32 cellular contexts compared by ENCODE assay signal in genomic region chr3:107727102-107727501, GRCh38.
"Had no signal": no experiment of that assay in that cellular context is flagged by ENCODE, and none has a peak within 500 bp of the region (broad histone marks: within the 10 kb centered on the region; RNA-seq: fewer than 3 reads in every experiment).

No MANE protein-coding gene starts in this region.

- ATAC-seq: activated CD4-positive, alpha-beta T cell treated with anti-CD3 and anti-CD28 coated beads for 36 hours; activated CD8-positive, alpha-beta memory T cell treated with anti-CD3 and anti-CD28 coated beads, Interleukin-2, amount 10 ng/mL, durations not matched to agents 7 days and 5 days; activated CD8-positive, alpha-beta T cell treated with anti-CD3 and anti-CD28 coated beads, Interleukin-2, amount 10 ng/mL, durations not matched to agents 7 days and 5 days; activated naive CD8-positive, alpha-beta T cell treated with anti-CD3 and anti-CD28 coated beads, Interleukin-2, amount 50 U/mL, for 24 hours; body of pancreas; gastroesophageal sphincter; T-helper 17 cell had no signal

- H3K27ac Mint-ChIP-seq: activated CD4-positive, alpha-beta memory T cell treated with anti-CD3 and anti-CD28 coated beads for 36 hours; activated CD4-positive, alpha-beta T cell treated with anti-CD3 and anti-CD28 coated beads for 36 hours; activated CD4-positive, alpha-beta T cell treated with anti-CD3 and anti-CD28 coated beads, Interleukin-2, amount 10 ng/mL, durations not matched to agents 24 days and 14 days; activated CD8-positive, alpha-beta memory T cell treated with anti-CD3 and anti-CD28 coated beads, Interleukin-2, amount 10 ng/mL, durations not matched to agents 7 days and 5 days; activated CD8-positive, alpha-beta T cell treated with anti-CD3 and anti-CD28 coated beads, Interleukin-2, amount 10 ng/mL, durations not matched to agents 7 days and 5 days; activated naive CD4-positive, alpha-beta T cell treated with anti-CD3 and anti-CD28 coated beads for 36 hours; activated naive CD4-positive, alpha-beta T cell treated with anti-CD3 and anti-CD28 coated beads, Interleukin-2, amount 50 U/mL, for 24 hours; activated naive CD8-positive, alpha-beta T cell treated with anti-CD3 and anti-CD28 coated beads for 36 hours; activated naive CD8-positive, alpha-beta T cell treated with anti-CD3 and anti-CD28 coated beads, Interleukin-2, amount 50 U/mL, for 24 hours; activated T-helper 1 cell treated with anti-CD3 and anti-CD28 coated beads, Interleukin-12 subunit alpha, Interleukin-12 subunit beta, Interleukin-2, Interleukin-4 antibody, amounts not matched to agents 30 ng/mL and 10 ng/mL and 1 ng/mL, durations not matched to agents 14 hours and 24 hours and 36 hours; activated T-helper 2 cell treated with anti-CD3 and anti-CD28 coated beads, Interferon-gamma antibody, Interleukin-2, Interleukin-4, amounts not matched to agents 10 μg/mL and 5 μg/mL and 100 μg/mL, durations not matched to agents 14 hours and 24 hours and 36 hours; T-helper 17 cell; T-helper 2 cell treated with Interferon-gamma antibody and Interleukin-4, amounts not matched to agents 5 μg/mL and 100 μg/mL, for 36 hours had no signal

- H3K27me3 Mint-ChIP-seq: activated CD4-positive, alpha-beta memory T cell treated with anti-CD3 and anti-CD28 coated beads for 36 hours; activated CD4-positive, alpha-beta T cell treated with anti-CD3 and anti-CD28 coated beads for 36 hours; activated CD4-positive, alpha-beta T cell treated with anti-CD3 and anti-CD28 coated beads, Interleukin-2, amount 10 ng/mL, durations not matched to agents 24 days and 14 days; activated CD8-positive, alpha-beta memory T cell treated with anti-CD3 and anti-CD28 coated beads, Interleukin-2, amount 10 ng/mL, durations not matched to agents 7 days and 5 days; activated naive CD4-positive, alpha-beta T cell treated with anti-CD3 and anti-CD28 coated beads, Interleukin-2, amount 50 U/mL, for 24 hours; activated naive CD8-positive, alpha-beta T cell treated with anti-CD3 and anti-CD28 coated beads for 36 hours; activated naive CD8-positive, alpha-beta T cell treated with anti-CD3 and anti-CD28 coated beads, Interleukin-2, amount 50 U/mL, for 24 hours; T-helper 17 cell had no signal

- H3K4me1 Mint-ChIP-seq: activated CD8-positive, alpha-beta memory T cell treated with anti-CD3 and anti-CD28 coated beads, Interleukin-2, amount 10 ng/mL, durations not matched to agents 7 days and 5 days; T-helper 17 cell had no signal

- H3K27ac ChIP-seq: adrenal gland, body of pancreas, epithelial cell of prostate, esophagus squamous epithelium, gastroesophageal sphincter had no signal

- H3K27me3 ChIP-seq: adrenal gland, body of pancreas, esophagus squamous epithelium, gastroesophageal sphincter had no signal

- H3K9me3 ChIP-seq: adrenal gland, body of pancreas, esophagus squamous epithelium, gastroesophageal sphincter had no signal

- H3K4me1 ChIP-seq: adrenal gland, body of pancreas, esophagus squamous epithelium had no signal

- DNase-seq: activated CD4-positive, alpha-beta memory T cell treated with anti-CD3 and anti-CD28 coated beads for 36 hours; activated CD4-positive, alpha-beta T cell treated with anti-CD3 and anti-CD28 coated beads for 36 hours; activated CD4-positive, alpha-beta T cell treated with anti-CD3 and anti-CD28 coated beads, Interleukin-2, amount 10 ng/mL, durations not matched to agents 24 days and 14 days; activated CD4-positive, CD25-positive, alpha-beta regulatory T cell; activated CD4-positive, CD25-positive, alpha-beta regulatory T cell treated with anti-CD3 and anti-CD28 coated beads, Interleukin-2, amount 50 U/mL, for 72 hours; activated CD8-positive, alpha-beta memory T cell treated with anti-CD3 and anti-CD28 coated beads, Interleukin-2, amount 10 ng/mL, durations not matched to agents 7 days and 5 days; activated CD8-positive, alpha-beta memory T cell treated with anti-CD3 and anti-CD28 coated beads, Interleukin-2, amount 50 U/mL, for 4 hours; activated CD8-positive, alpha-beta T cell treated with anti-CD3 and anti-CD28 coated beads, Interleukin-2, amount 10 ng/mL, durations not matched to agents 7 days and 5 days; activated effector memory CD4-positive, alpha-beta T cell treated with anti-CD3 and anti-CD28 coated beads, Interleukin-2, amount 50 U/mL, for 16 hours; activated naive CD4-positive, alpha-beta T cell treated with anti-CD3 and anti-CD28 coated beads for 36 hours; activated naive CD8-positive, alpha-beta T cell treated with anti-CD3 and anti-CD28 coated beads for 36 hours; activated naive CD8-positive, alpha-beta T cell treated with anti-CD3 and anti-CD28 coated beads, Interleukin-2, amount 50 U/mL, for 24 hours; activated T-cell treated with anti-CD3 and anti-CD28 coated beads, Interleukin-2, amount 50 U/mL, for 1 hour; activated T-cell treated with anti-CD3 and anti-CD28 coated beads, Interleukin-2, amount 50 U/mL, for 48 hours; adrenal gland; amygdala; aorta; body of pancreas; caudate nucleus; effector CD8-positive, alpha-beta T cell; esophagus squamous epithelium; foreskin melanocyte; head of caudate nucleus; T-helper 1 cell; T-helper 17 cell; T1000 had no signal

- H3K4me3 ChIP-seq: adrenal gland, body of pancreas, esophagus squamous epithelium, gastroesophageal sphincter had no signal

- H3K4me3 Mint-ChIP-seq: activated CD4-positive, alpha-beta memory T cell treated with anti-CD3 and anti-CD28 coated beads for 36 hours; activated CD4-positive, alpha-beta T cell treated with anti-CD3 and anti-CD28 coated beads for 36 hours; activated CD4-positive, alpha-beta T cell treated with anti-CD3 and anti-CD28 coated beads, Interleukin-2, amount 10 ng/mL, durations not matched to agents 24 days and 14 days; activated CD8-positive, alpha-beta memory T cell treated with anti-CD3 and anti-CD28 coated beads, Interleukin-2, amount 10 ng/mL, durations not matched to agents 7 days and 5 days; activated CD8-positive, alpha-beta T cell treated with anti-CD3 and anti-CD28 coated beads, Interleukin-2, amount 10 ng/mL, durations not matched to agents 7 days and 5 days; activated naive CD4-positive, alpha-beta T cell treated with anti-CD3 and anti-CD28 coated beads for 36 hours; activated naive CD4-positive, alpha-beta T cell treated with anti-CD3 and anti-CD28 coated beads, Interleukin-2, amount 50 U/mL, for 24 hours; activated naive CD8-positive, alpha-beta T cell treated with anti-CD3 and anti-CD28 coated beads for 36 hours; activated naive CD8-positive, alpha-beta T cell treated with anti-CD3 and anti-CD28 coated beads, Interleukin-2, amount 50 U/mL, for 24 hours; activated T-helper 1 cell treated with anti-CD3 and anti-CD28 coated beads, Interleukin-12 subunit alpha, Interleukin-12 subunit beta, Interleukin-2, Interleukin-4 antibody, amounts not matched to agents 30 ng/mL and 10 ng/mL and 1 ng/mL, durations not matched to agents 14 hours and 24 hours and 36 hours; T-helper 17 cell; T-helper 2 cell treated with Interferon-gamma antibody and Interleukin-4, amounts not matched to agents 5 μg/mL and 100 μg/mL, for 36 hours had no signal

- H3K9me3 Mint-ChIP-seq: activated CD4-positive, alpha-beta T cell treated with anti-CD3 and anti-CD28 coated beads, Interleukin-2, amount 10 ng/mL, durations not matched to agents 24 days and 14 days; activated naive CD4-positive, alpha-beta T cell treated with anti-CD3 and anti-CD28 coated beads, Interleukin-2, amount 50 U/mL, for 24 hours; activated naive CD8-positive, alpha-beta T cell treated with anti-CD3 and anti-CD28 coated beads, Interleukin-2, amount 50 U/mL, for 24 hours; activated T-helper 1 cell treated with anti-CD3 and anti-CD28 coated beads, Interleukin-12 subunit alpha, Interleukin-12 subunit beta, Interleukin-2, Interleukin-4 antibody, amounts not matched to agents 30 ng/mL and 10 ng/mL and 1 ng/mL, durations not matched to agents 14 hours and 24 hours and 36 hours; activated T-helper 2 cell treated with anti-CD3 and anti-CD28 coated beads, Interferon-gamma antibody, Interleukin-2, Interleukin-4, amounts not matched to agents 10 μg/mL and 5 μg/mL and 100 μg/mL, durations not matched to agents 14 hours and 24 hours and 36 hours; T-helper 2 cell treated with Interferon-gamma antibody and Interleukin-4, amounts not matched to agents 5 μg/mL and 100 μg/mL, for 36 hours had no signal
